Comparison of ENCODE assay signal across 37 cellular contexts in the genomic region with DNA sequence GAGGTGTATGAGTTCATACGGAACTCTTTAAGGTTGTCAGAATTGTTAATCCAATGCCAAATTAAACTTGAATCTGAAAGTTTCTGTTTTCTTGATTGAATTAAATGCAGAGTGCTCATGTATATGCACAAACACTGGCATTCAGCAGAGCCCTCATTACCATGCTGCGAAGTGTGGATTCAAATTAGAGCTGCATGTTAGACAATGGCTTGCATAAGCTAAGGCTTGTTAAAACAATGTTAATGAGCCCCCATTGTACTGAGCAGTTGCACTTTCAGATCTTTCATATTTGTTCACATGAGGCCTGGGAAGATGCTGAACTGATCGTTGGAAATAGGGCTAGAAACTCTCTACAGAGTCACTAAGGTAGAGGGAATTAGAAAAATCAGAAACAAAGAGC.
"Had no signal": no experiment of that assay in that cellular context is flagged by ENCODE, and none has a peak within 500 bp of the region (broad histone marks: within the 10 kb centered on the region; RNA-seq: fewer than 3 reads in every experiment).

No MANE protein-coding gene starts in this region.

- H3K27me3 ChIP-seq: esophagus squamous epithelium, heart right ventricle, left lung, pancreas, right atrium auricular region, stomach, thyroid gland, upper lobe of left lung, vagina had no signal

- ATAC-seq: activated CD4-positive, CD25-positive, alpha-beta regulatory T cell treated with anti-CD3 and anti-CD28 coated beads, Interleukin-2, amount 50 U/mL, for 24 hours; activated naive CD8-positive, alpha-beta T cell treated with anti-CD3 and anti-CD28 coated beads, Interleukin-2, amount 50 U/mL, for 24 hours; heart right ventricle; left lung; mucosa of descending colon; pancreas; psoas muscle; stimulated activated memory B cell treated with anti-CD40 and anti-IgM and Interleukin-4, amounts not matched to agents 10 μg/mL and 1 μg/mL and 100 μg/mL, for 72 hours had no signal

- DNase-seq: activated CD4-positive, alpha-beta memory T cell treated with anti-CD3 and anti-CD28 coated beads for 36 hours; activated CD4-positive, alpha-beta T cell treated with anti-CD3 and anti-CD28 coated beads for 48 hours; activated CD8-positive, alpha-beta memory T cell treated with anti-CD3 and anti-CD28 coated beads, Interleukin-2, amount 50 U/mL, for 4 hours; activated naive CD8-positive, alpha-beta T cell treated with anti-CD3 and anti-CD28 coated beads, Interleukin-2, amount 50 U/mL, for 24 hours; activated T-cell treated with anti-CD3 and anti-CD28 coated beads, Interleukin-2, amount 50 U/mL, for 1 hour; amygdala; dermis blood vessel endothelial cell; effector CD4-positive, alpha-beta T cell; esophagus squamous epithelium; foreskin melanocyte; heart right ventricle; left lung; mucosa of descending colon; nephron progenitor cell; nucleus accumbens; pancreas; psoas muscle; stimulated activated CD4-positive, alpha-beta T cell treated with anti-CD3 and anti-CD28 coated beads, Interleukin-1b, Interleukin-23, amount 100 ng/mL, for 48 hours; stimulated activated CD4-positive, alpha-beta T cell treated with anti-CD3 and anti-CD28 coated beads, Interleukin-4, amount 100 ng/mL, for 4 hours; stimulated activated CD8-positive, alpha-beta memory T cell treated with anti-CD3 and anti-CD28 coated beads, Interleukin-4, amount 100 ng/mL, for 48 hours; stomach; thyroid gland; upper lobe of left lung had no signal

- H3K4me2 ChIP-seq: smooth muscle cell had no signal

- H3K4me1 ChIP-seq: esophagus squamous epithelium, heart right ventricle, left lung, pancreas, psoas muscle, right atrium auricular region, stomach, thyroid gland, upper lobe of left lung, vagina had no signal

- H3K27ac ChIP-seq: epithelial cell of prostate, esophagus squamous epithelium, heart right ventricle, left lung, pancreas, psoas muscle, right atrium auricular region, stomach, thyroid gland, upper lobe of left lung, vagina, VCaP had no signal

- H3K27me3 Mint-ChIP-seq: activated CD4-positive, alpha-beta memory T cell treated with anti-CD3 and anti-CD28 coated beads for 36 hours; activated naive CD4-positive, alpha-beta T cell treated with anti-CD3 and anti-CD28 coated beads, Interleukin-2, amount 50 U/mL, for 24 hours; activated naive CD8-positive, alpha-beta T cell treated with anti-CD3 and anti-CD28 coated beads, Interleukin-2, amount 50 U/mL, for 24 hours; stimulated activated memory B cell treated with anti-CD40 and anti-IgM and Interleukin-4, amounts not matched to agents 10 μg/mL and 1 μg/mL and 100 μg/mL, for 72 hours had no signal

- H3K9me3 Mint-ChIP-seq: nephron progenitor cell; stimulated activated memory B cell treated with anti-CD40 and anti-IgM and Interleukin-4, amounts not matched to agents 10 μg/mL and 1 μg/mL and 100 μg/mL, for 72 hours had no signal

- H3K9me3 ChIP-seq: esophagus squamous epithelium, mucosa of descending colon, pancreas, psoas muscle, right atrium auricular region, stomach, thyroid gland, upper lobe of left lung, vagina had no signal

- H3K36me3 Mint-ChIP-seq: activated CD4-positive, alpha-beta memory T cell treated with anti-CD3 and anti-CD28 coated beads for 36 hours; activated naive CD4-positive, alpha-beta T cell treated with anti-CD3 and anti-CD28 coated beads, Interleukin-2, amount 50 U/mL, for 24 hours; stimulated activated memory B cell treated with anti-CD40 and anti-IgM and Interleukin-4, amounts not matched to agents 10 μg/mL and 1 μg/mL and 100 μg/mL, for 72 hours had no signal

- FAIRE-seq: colon, endometrium, islet of Langerhans, pancreas, TTC549 had no signal

- H3K27ac Mint-ChIP-seq: activated CD4-positive, alpha-beta memory T cell treated with anti-CD3 and anti-CD28 coated beads for 36 hours; activated naive CD4-positive, alpha-beta T cell treated with anti-CD3 and anti-CD28 coated beads, Interleukin-2, amount 50 U/mL, for 24 hours; activated naive CD8-positive, alpha-beta T cell treated with anti-CD3 and anti-CD28 coated beads, Interleukin-2, amount 50 U/mL, for 24 hours; activated T-helper 2 cell treated with anti-CD3 and anti-CD28 coated beads, Interferon-gamma antibody, Interleukin-2, Interleukin-4, amounts not matched to agents 10 μg/mL and 5 μg/mL and 100 μg/mL, durations not matched to agents 14 hours and 24 hours and 36 hours; nephron progenitor cell; stimulated activated memory B cell treated with anti-CD40 and anti-IgM and Interleukin-4, amounts not matched to agents 10 μg/mL and 1 μg/mL and 100 μg/mL, for 72 hours had no signal

- H3K4me3 ChIP-seq: esophagus squamous epithelium, heart right ventricle, left lung, lung, mucosa of descending colon, pancreas, psoas muscle, right atrium auricular region, smooth muscle cell, stomach, thyroid gland, upper lobe of left lung, vagina had no signal

- H3K4me3 Mint-ChIP-seq: activated CD4-positive, alpha-beta memory T cell treated with anti-CD3 and anti-CD28 coated beads for 36 hours; activated naive CD4-positive, alpha-beta T cell treated with anti-CD3 and anti-CD28 coated beads, Interleukin-2, amount 50 U/mL, for 24 hours; activated naive CD8-positive, alpha-beta T cell treated with anti-CD3 and anti-CD28 coated beads, Interleukin-2, amount 50 U/mL, for 24 hours; nephron progenitor cell; stimulated activated memory B cell treated with anti-CD40 and anti-IgM and Interleukin-4, amounts not matched to agents 10 μg/mL and 1 μg/mL and 100 μg/mL, for 72 hours had no signal

- H3K4me1 Mint-ChIP-seq: activated naive CD4-positive, alpha-beta T cell treated with anti-CD3 and anti-CD28 coated beads, Interleukin-2, amount 50 U/mL, for 24 hours; activated naive CD8-positive, alpha-beta T cell treated with anti-CD3 and anti-CD28 coated beads, Interleukin-2, amount 50 U/mL, for 24 hours; nephron progenitor cell; stimulated activated memory B cell treated with anti-CD40 and anti-IgM and Interleukin-4, amounts not matched to agents 10 μg/mL and 1 μg/mL and 100 μg/mL, for 72 hours had no signal

- H3K36me3 ChIP-seq: esophagus squamous epithelium, heart right ventricle, left lung, pancreas, right atrium auricular region, stomach, thyroid gland, upper lobe of left lung had no signal
